Comparison of ENCODE assay signal across 16 cellular contexts in the genomic region with DNA sequence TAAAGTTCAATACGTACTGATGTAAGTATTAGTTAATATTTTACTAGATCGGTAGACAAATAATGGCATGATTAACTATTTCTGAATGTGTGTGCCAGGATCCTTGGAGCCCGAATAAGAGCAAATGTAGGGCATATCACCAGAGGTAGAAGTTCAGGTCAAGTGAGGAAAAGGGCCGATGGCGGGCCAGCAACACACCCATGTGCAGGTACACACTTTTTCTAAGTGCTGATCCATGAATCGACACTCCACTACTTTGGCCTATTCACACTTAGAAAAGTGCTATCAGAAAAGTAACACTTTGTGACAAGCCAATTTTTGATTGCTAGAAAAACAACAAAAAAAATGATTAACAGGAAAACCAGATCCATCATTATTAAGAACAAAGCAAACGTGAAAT.
DNase-seq lines count a peak whose midpoint lies in the region; ATAC-seq and TF ChIP-seq lines count a peak whose summit lies in the region.
"Had no signal": no experiment of that assay in that cellular context is flagged by ENCODE, and none has a peak within 500 bp of the region (broad histone marks: within the 10 kb centered on the region; RNA-seq: fewer than 3 reads in every experiment).

No MANE protein-coding gene starts in this region.

- TF ChIP-seq CTCF in Calu3 (IDR thresholded peaks at IDR 0.05; ENCODE audit: unreplicated experiment), result no peak
- TF ChIP-seq CTCF in gastroesophageal sphincter (IDR thresholded peaks at IDR 0.05), result no peak
- no peak for TF ChIP-seq CTCF in nephron (IDR thresholded peaks at IDR 0.05; ENCODE audit: unreplicated experiment in 3 of 3)
- TF ChIP-seq CTCF in vagina (IDR thresholded peaks at IDR 0.05), result no peak

- no TSS peak for BruUV-seq in Calu3 (replicated peaks; lab: Mats Ljungman, UMichigan)

- H3K4me3 ChIP-seq in gastroesophageal sphincter (no peak overlapping the region), vagina (no peak overlapping the region)
- H3K4me3 ChIP-seq: psoas muscle had no signal

- H3K27ac Mint-ChIP-seq in Calu3 (ENCODE audit: unreplicated experiment) (peak overlapping the region; percentile 40), T-helper 17 cell (no peak overlapping the region), nephron (peak overlapping the region; percentile 77 to 88 (median 88))
- H3K27ac Mint-ChIP-seq: endodermal cell had no signal

- peak overlapping the region in 3 of 4 donors; percentile 64 to 73 (median 65) for H3K27ac ChIP-seq in gastroesophageal sphincter
- no peak overlapping the region for H3K27ac ChIP-seq in vagina
- H3K27ac ChIP-seq: psoas muscle, WERI-Rb-1 had no signal

- no peak for TF ChIP-seq EP300 in gastroesophageal sphincter (IDR thresholded peaks at IDR 0.05)

- intact Hi-C loops in Calu3 (cut with micrococcal nuclease; ENCODE audit: unreplicated experiment), result no loop called here
- intact Hi-C loops in vagina (cut with DNase I), result no loop called here

- 91 to 92% methylated on average over 7 of the region's 7 CpGs for WGBS in gastroesophageal sphincter (ENCODE audit: low coverage in 1 of 2), 2 donors

- H3K36me3 Mint-ChIP-seq in Calu3 (ENCODE audit: insufficient read depth, unreplicated experiment) (no peaks in the 10 kb centered on the region), T-helper 17 cell (ENCODE audit: low read depth) (peaks cover 3% of the 10 kb centered on the region), nephron (ENCODE audit: low read depth) (peaks cover 15% of the 10 kb centered on the region)

- H3K9me3 ChIP-seq in T-helper 17 cell (ENCODE audit: control insufficient read depth, low read length, poor library complexity, severe bottlenecking) (no peaks in the 10 kb centered on the region), gastroesophageal sphincter (no peaks in the 10 kb centered on the region), vagina (no peaks in the 10 kb centered on the region)
- H3K9me3 ChIP-seq: psoas muscle, upper lobe of left lung had no signal

- CTCF ChIA-PET in Calu3 (lab: Charles Lee), result no interaction called here

- DNase-seq in Calu3 (peak; percentile 47), T-helper 17 cell (no peak), NCI-H1930 (lab: John Stamatoyannopoulos, UW) (no peak), NCI-H187 treated with DMSO at 0.1 percent for 48 hours (lab: John Stamatoyannopoulos, UW) (no peak), vagina (ENCODE audit: extremely low spot score in 2 of 2) (no peak)
- DNase-seq: endodermal cell, foreskin melanocyte, NCI-H1092 treated with DMSO at 0.1 percent for 48 hours, NCI-H446, PC-3, psoas muscle, upper lobe of left lung, WERI-Rb-1 had no signal

- H3K36me3 ChIP-seq in gastroesophageal sphincter (no peaks in the 10 kb centered on the region), vagina (no peaks in the 10 kb centered on the region)
- H3K36me3 ChIP-seq: upper lobe of left lung, WERI-Rb-1 had no signal

- no peak for TF ChIP-seq POLR2A in gastroesophageal sphincter (IDR thresholded peaks at IDR 0.05)
- no peak for TF ChIP-seq POLR2A in vagina (IDR thresholded peaks at IDR 0.05)

- peak overlapping the region; percentile 58 for H3K4me3 Mint-ChIP-seq in Calu3 (ENCODE audit: low read depth, unreplicated experiment)
- peak overlapping the region; percentile 31 for H3K4me3 Mint-ChIP-seq in T-helper 17 cell
- no peak overlapping the region for H3K4me3 Mint-ChIP-seq in nephron
- H3K4me3 Mint-ChIP-seq: CD14-positive monocyte, endodermal cell had no signal

- no peaks in the 10 kb centered on the region for H3K27me3 Mint-ChIP-seq in Calu3 (ENCODE audit: unreplicated experiment)
- H3K27me3 Mint-ChIP-seq in T-helper 17 cell, result no peaks in the 10 kb centered on the region
- H3K27me3 Mint-ChIP-seq in nephron (ENCODE audit: low read depth), result no peaks in the 10 kb centered on the region

- H3K4me1 Mint-ChIP-seq in Calu3 (ENCODE audit: low read depth, unreplicated experiment), result peaks cover 57% of the 10 kb centered on the region
- peaks cover 20% of the 10 kb centered on the region for H3K4me1 Mint-ChIP-seq in T-helper 17 cell
- H3K4me1 Mint-ChIP-seq in nephron, result peaks cover 25% of the 10 kb centered on the region
- H3K4me1 Mint-ChIP-seq: endodermal cell had no signal

- H3K27me3 ChIP-seq in gastroesophageal sphincter (no peaks in the 10 kb centered on the region), vagina (no peaks in the 10 kb centered on the region)
- H3K27me3 ChIP-seq: upper lobe of left lung had no signal

- H3K4me1 ChIP-seq in gastroesophageal sphincter (peaks cover 12 to 24% (median 14%) of the 10 kb centered on the region in 3 donors), vagina (peaks cover 22% of the 10 kb centered on the region)

- H3K9me3 Mint-ChIP-seq in Calu3 (ENCODE audit: low read depth, unreplicated experiment), result no peaks in the 10 kb centered on the region
- H3K9me3 Mint-ChIP-seq in nephron, result peaks cover 3% of the 10 kb centered on the region

- no peak for ATAC-seq in T-helper 17 cell
- ATAC-seq in gastroesophageal sphincter, result no peak
- ATAC-seq: psoas muscle had no signal

Comparison
In these comparisons a context has a peak if more than half of its experiments do, and no peak if none do; other contexts are left out.
1. H3K4me3 Mint-ChIP-seq: peak in Calu3 (single experiment) and T-helper 17 cell (single experiment); none in nephron (0 of 3).